Comparison of ENCODE assay signal across 20 cellular contexts in the genomic region with DNA sequence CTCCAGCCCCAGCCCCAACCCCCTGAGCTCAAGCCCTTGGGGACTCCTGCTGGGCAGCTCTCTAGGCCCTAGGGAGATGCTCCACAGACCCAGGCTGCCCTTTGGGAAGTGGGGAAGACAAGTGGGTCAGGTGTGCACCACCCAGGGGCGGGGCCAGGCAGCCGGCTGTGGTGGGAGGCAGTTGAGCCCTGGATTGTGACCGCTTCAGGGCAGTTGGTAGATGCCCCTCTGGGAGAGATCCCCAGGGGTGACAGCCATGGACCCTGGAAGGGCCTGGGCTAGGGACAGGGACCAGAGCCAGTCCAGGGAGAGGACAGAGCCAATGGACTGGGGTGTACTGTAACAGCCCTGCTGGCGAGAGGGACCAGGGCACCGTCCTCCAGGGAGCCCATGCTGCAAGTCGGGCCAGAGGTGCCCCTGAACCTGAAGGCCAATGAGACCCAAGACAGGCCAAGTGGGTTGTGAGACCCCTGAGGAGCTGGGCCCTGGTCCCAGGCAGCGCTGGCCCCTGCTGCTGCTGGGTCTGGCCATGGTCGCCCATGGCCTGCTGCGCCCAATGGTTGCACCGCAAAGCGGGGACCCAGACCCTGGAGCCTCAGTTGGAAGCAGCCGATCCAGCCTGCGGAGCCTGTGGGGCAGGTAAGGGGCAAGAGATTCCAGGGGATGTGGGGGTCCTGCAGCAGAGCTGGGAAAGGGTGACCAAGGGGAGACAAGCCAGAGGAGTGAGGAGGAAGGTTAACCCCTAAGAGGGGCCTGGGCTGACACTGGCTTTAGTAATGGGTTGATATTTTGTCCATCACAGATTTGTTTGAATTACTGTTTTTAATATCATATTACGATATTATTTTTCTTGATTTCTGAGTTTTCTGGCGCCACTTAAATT. TPM values are rescaled to one million over a fixed set of nuclear protein-coding genes. Genes with fewer than 3 reads are reported as not detected.
DNase-seq lines count a peak whose midpoint lies in the region; TF ChIP-seq lines count a peak whose summit lies in the region.
"Had no signal": no experiment of that assay in that cellular context is flagged by ENCODE, and none has a peak within 500 bp of the region (broad histone marks: within the 10 kb centered on the region; RNA-seq: fewer than 3 reads in every experiment).

A gene (plus strand): TSS at position 196 of the 883 bp plus-strand sequence. CDS start 238 bp downstream, at position 434.

- no peaks in the 10 kb centered on the region for H3K4me1 ChIP-seq in colonic mucosa
- H3K4me1 ChIP-seq in rectal smooth muscle tissue (ENCODE audit: control insufficient read depth, insufficient read depth, low read length) = no peaks in the 10 kb centered on the region
- H3K4me1 ChIP-seq: Caco-2 had no signal

- DNase-seq in H7 = peak; percentile 45
- no peak for DNase-seq in colonic mucosa
- no peak for DNase-seq in posterior cingulate gyrus
- DNase-seq in OCI-M1 (lab: John Stamatoyannopoulos, UW) = no peak
- DNase-seq in NCI-H187 treated with DMSO at 0.1 percent for 48 hours (lab: John Stamatoyannopoulos, UW) = no peak
- no peak for DNase-seq in ecto neural progenitor cell (ENCODE audit: low spot score)
- DNase-seq: activated CD4-positive, alpha-beta T cell treated with anti-CD3 and anti-CD28 coated beads, Interleukin-2, amount 50 U/mL, for 4 hours; activated effector memory CD4-positive, alpha-beta T cell treated with anti-CD3 and anti-CD28 coated beads, Interleukin-2, amount 50 U/mL, for 16 hours; anterior cingulate cortex; Caco-2; mesenchymal stem cell; NCI-H1092 treated with DMSO at 0.1 percent for 48 hours; NCI-H2171; NCI-H774; retina had no signal

- TF ChIP-seq CTCF in colonic mucosa (IDR thresholded peaks at IDR 0.05) = no peak

- no peaks in the 10 kb centered on the region for H3K9me3 ChIP-seq in colonic mucosa
- H3K9me3 ChIP-seq: Caco-2 had no signal

- H3K4me3 ChIP-seq in GM08714 (ENCODE audit: low read length) (peak within 1 kb of the TSS; percentile 42; the same call in 1 of the 2 replicates), H7 (ENCODE audit: insufficient read depth, low read depth, low read length) (no peak within 1 kb of the TSS), colonic mucosa (no peak within 1 kb of the TSS), rectal smooth muscle tissue (ENCODE audit: low read length) (peak within 1 kb of the TSS; percentile 2)

- H3K27me3 ChIP-seq in H7 (ENCODE audit: control insufficient read depth, insufficient read depth, low read length) (peaks cover 4% of the 10 kb centered on the region; the same call in 1 of the 2 replicates), colonic mucosa (no peaks in the 10 kb centered on the region), rectal smooth muscle tissue (ENCODE audit: control insufficient read depth, insufficient read depth, low read length) (no peaks in the 10 kb centered on the region)

- H3K9ac ChIP-seq in colonic mucosa (ENCODE audit: low read depth in 2 of 2, low read length in 2 of 2) (peak within 1 kb of the TSS in 1 of 2 donors; percentile 41), rectal smooth muscle tissue (ENCODE audit: low read length) (no peak within 1 kb of the TSS)

- intact Hi-C loops in colonic mucosa (cut with DNase I) = no loop called here
- intact Hi-C loops in posterior cingulate gyrus (cut with DNase I) = no loop called here

- H3K36me3 ChIP-seq in H7 (replicated peaks; ENCODE audit: control insufficient read depth, insufficient read depth, low read length) (no peaks in the 10 kb centered on the region), colonic mucosa (no peaks in the 10 kb centered on the region), rectal smooth muscle tissue (ENCODE audit: control insufficient read depth, insufficient read depth, low read length) (no peaks in the 10 kb centered on the region)

- H3K27ac ChIP-seq in colonic mucosa (no peak within 1 kb of the TSS), rectal smooth muscle tissue (ENCODE audit: low read depth, low read length) (no peak within 1 kb of the TSS)

RNA-seq across cellular contexts. Expression of the gene that starts here (rescaled TPM):
- total RNA-seq in H7 (2014; rRNA removed; shearing (Covaris generic)) = not detected in 2 replicates
- total RNA-seq in colonic mucosa = 10 to 100 TPM; 18.8 to 29.2 TPM
- total RNA-seq: Caco-2, G401, neural crest cell, RPMI7951 had no signal

Comparison
In these comparisons a context has a peak if more than half of its experiments do, and no peak if none do; other contexts are left out.
1. RNA of the gene that starts here (total RNA-seq): 18.8 to 29.2 TPM in colonic mucosa; not detected in H7; every median in the first group is over 10 times any median in the second.
2. Peak in DNase-seq in H7; RNA of the gene not detected or under 1 TPM.
3. H3K4me3 ChIP-seq: peak in GM08714 (single experiment) and rectal smooth muscle tissue (single experiment); none in H7 (single experiment) and colonic mucosa (single experiment).